16 cellular contexts compared by ENCODE assay signal in the genomic region with DNA sequence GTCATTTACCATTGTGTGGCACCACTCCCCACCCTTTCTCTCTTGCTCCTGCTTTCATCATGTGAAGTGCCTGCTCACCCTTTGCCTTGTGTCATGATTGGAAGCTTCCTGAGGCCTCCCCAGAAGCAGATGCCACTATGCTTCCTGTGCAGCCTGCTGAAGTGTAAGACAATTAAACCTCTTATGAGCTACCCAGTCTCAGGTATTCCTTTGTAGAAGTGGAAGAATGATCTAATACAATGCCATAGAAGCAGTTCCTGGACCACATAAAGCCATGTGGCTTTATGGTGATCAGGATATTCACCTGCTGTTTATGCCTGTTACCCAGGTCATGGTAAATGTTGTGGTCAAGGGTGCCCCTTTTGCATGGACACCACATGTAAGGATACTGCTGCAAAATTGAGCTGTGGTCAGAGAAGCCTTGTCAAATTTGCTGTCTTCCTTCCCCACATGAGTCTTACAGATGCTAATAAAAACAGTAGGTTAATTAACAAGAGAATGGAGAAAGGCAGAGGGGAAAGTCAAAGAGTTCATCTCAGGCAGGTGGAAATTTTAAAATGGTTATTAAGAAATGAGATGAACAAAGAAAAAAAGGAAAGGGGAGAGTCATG.
DNase-seq lines count a peak whose midpoint lies in the region; ATAC-seq and TF ChIP-seq lines count a peak whose summit lies in the region.
"Had no signal": no experiment of that assay in that cellular context is flagged by ENCODE, and none has a peak within 500 bp of the region (broad histone marks: within the 10 kb centered on the region; RNA-seq: fewer than 3 reads in every experiment).

No MANE protein-coding gene starts in this region.

- no peak overlapping the region for H2BK5ac ChIP-seq in mesendoderm (ENCODE audit: low read length)

- CTCF ChIA-PET in WTC11 (lab: Charles Lee): interaction anchor here (0.6 to 1.0 kb wide), 2 partner anchors 64 to 66 kb away, joined by 3 to 4 read pairs; no protein-coding TSS in a partner anchor

- H2AK5ac ChIP-seq in mesendoderm (ENCODE audit: low read length): no peak overlapping the region

- peak; percentile 16 for DNase-seq in H7
- no peak for DNase-seq in WTC11 (ENCODE audit: low spot score)
- peak; percentile 9 for DNase-seq in iPS DF 4.7 (ENCODE audit: extremely low read depth, low spot score)
- DNase-seq in mesendoderm: peak; percentile 12
- DNase-seq in activated T-cell treated with anti-CD3 and anti-CD28 coated beads, Interleukin-2, amount 50 U/mL, for 1 hour: no peak
- DNase-seq: 8988T; CD4-positive, alpha-beta memory T cell; DMS153; DMS79; GDM1 had no signal

- no peak overlapping the region for H3K23ac ChIP-seq in mesendoderm (ENCODE audit: low read length)

- H3K36me3 ChIP-seq in H7 (replicated peaks; ENCODE audit: control insufficient read depth, insufficient read depth, low read length) (no peaks in the 10 kb centered on the region), mesendoderm (ENCODE audit: control insufficient read depth, insufficient read depth, low read length) (no peaks in the 10 kb centered on the region)
- H3K36me3 ChIP-seq: BLaER1 had no signal

- peak overlapping the region; percentile 92 for H3K27ac Mint-ChIP-seq in WTC11
- H3K27ac Mint-ChIP-seq: CD14-positive monocyte; CD4-positive, alpha-beta memory T cell had no signal

- no peak overlapping the region for H3K4me2 ChIP-seq in mesendoderm (ENCODE audit: low read length)
- H3K4me2 ChIP-seq: BLaER1, KMS-11 had no signal

- H3K27me3 Mint-ChIP-seq in WTC11 (ENCODE audit: low read depth): no peaks in the 10 kb centered on the region

- H3K9ac ChIP-seq in mesendoderm (ENCODE audit: low read length): no peak overlapping the region
- H3K9ac ChIP-seq: BLaER1, KMS-11 had no signal

- H3K4ac ChIP-seq in mesendoderm (ENCODE audit: low read depth, low read length): no peak overlapping the region

- H2BK120ac ChIP-seq in mesendoderm (ENCODE audit: low read depth, low read length): no peak overlapping the region

- peaks cover 21% of the 10 kb centered on the region for H3K4me1 Mint-ChIP-seq in WTC11
- H3K4me1 Mint-ChIP-seq: CD14-positive monocyte; CD4-positive, alpha-beta memory T cell had no signal

- H3K36me3 Mint-ChIP-seq in WTC11: peaks cover 5% of the 10 kb centered on the region
- H3K36me3 Mint-ChIP-seq: CD14-positive monocyte; CD4-positive, alpha-beta memory T cell had no signal

- no peak overlapping the region for H4K5ac ChIP-seq in mesendoderm (ENCODE audit: low read length)

- H3K56ac ChIP-seq in mesendoderm (ENCODE audit: low read length): no peak overlapping the region

- H3K27me3 ChIP-seq in H7 (ENCODE audit: control insufficient read depth, insufficient read depth, low read length): no peaks in the 10 kb centered on the region
- H3K27me3 ChIP-seq in mesendoderm (ENCODE audit: insufficient read depth, low read length, poor library complexity): no peaks in the 10 kb centered on the region
- H3K27me3 ChIP-seq: BLaER1 had no signal

- peak; percentile 85 for ATAC-seq in WTC11
- ATAC-seq in HG02981 (IDR thresholded peaks at IDR 0.05; ENCODE audit: unreplicated experiment): no peak
- ATAC-seq in HG03457 (IDR thresholded peaks at IDR 0.05; ENCODE audit: unreplicated experiment): no peak
- ATAC-seq in GM18873 (IDR thresholded peaks at IDR 0.05; ENCODE audit: low FRiP score, unreplicated experiment): no peak

- H3K4me1 ChIP-seq in mesendoderm (ENCODE audit: control insufficient read depth, low read depth, low read length): no peaks in the 10 kb centered on the region
- H3K4me1 ChIP-seq: BLaER1 had no signal

- no peak overlapping the region for H3K18ac ChIP-seq in mesendoderm (ENCODE audit: low read length)

- no peak overlapping the region for H2BK15ac ChIP-seq in mesendoderm (replicated peaks; ENCODE audit: low read depth)

- H3K79me1 ChIP-seq in mesendoderm (ENCODE audit: low read length): no peaks in the 10 kb centered on the region

- no peak for TF ChIP-seq CTCF in WTC11 (IDR thresholded peaks at IDR 0.05)

- H3K27ac ChIP-seq in mesendoderm (ENCODE audit: low read depth, low read length): no peak overlapping the region
- H3K27ac ChIP-seq: BLaER1, KMS-11 had no signal

- peak overlapping the region; percentile 21; the same call in 1 of the 2 replicates for H3K4me3 Mint-ChIP-seq in WTC11
- H3K4me3 Mint-ChIP-seq: CD14-positive monocyte; CD4-positive, alpha-beta memory T cell had no signal

- no peak overlapping the region for H4K8ac ChIP-seq in mesendoderm (ENCODE audit: low read depth, low read length)

- H3K4me3 ChIP-seq in H7 (ENCODE audit: insufficient read depth, low read depth, low read length) (no peak overlapping the region), mesendoderm (ENCODE audit: low read length) (no peak overlapping the region)
- H3K4me3 ChIP-seq: BLaER1 had no signal

- no peaks in the 10 kb centered on the region for H3K79me2 ChIP-seq in mesendoderm (ENCODE audit: control insufficient read depth, insufficient read depth, low read length)

- peaks cover 9% of the 10 kb centered on the region for H3K9me3 Mint-ChIP-seq in WTC11

- POLR2A ChIA-PET in WTC11 (lab: Charles Lee): no interaction called here

TF ChIP-seq in WTC11, 78 proteins besides CTCF, POLR2A, EP300 and RAD21:
- TF ChIP-seq, protein P1, sequence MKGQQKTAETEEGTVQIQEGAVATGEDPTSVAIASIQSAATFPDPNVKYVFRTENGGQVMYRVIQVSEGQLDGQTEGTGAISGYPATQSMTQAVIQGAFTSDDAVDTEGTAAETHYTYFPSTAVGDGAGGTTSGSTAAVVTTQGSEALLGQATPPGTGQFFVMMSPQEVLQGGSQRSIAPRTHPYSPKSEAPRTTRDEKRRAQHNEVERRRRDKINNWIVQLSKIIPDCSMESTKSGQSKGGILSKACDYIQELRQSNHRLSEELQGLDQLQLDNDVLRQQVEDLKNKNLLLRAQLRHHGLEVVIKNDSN (CRISPR knock-in tag; IDR thresholded peaks at IDR 0.05): no peak
- TF ChIP-seq TEAD1 (CRISPR knock-in tag; IDR thresholded peaks at IDR 0.05): peak; percentile 60; the same call in 1 of the 2 replicates
- TF ChIP-seq ZBTB21 (CRISPR knock-in tag; IDR thresholded peaks at IDR 0.05; ENCODE audit: borderline replicate concordance): 0 out of 2 replicates have a peak, but pooled peaks have one; percentile 2

Comparison
In these comparisons a context has a peak if more than half of its experiments do, and no peak if none do; other contexts are left out.
1. DNase-seq: peak in H7 (single experiment), iPS DF 4.7 (single experiment) and mesendoderm (single experiment); none in WTC11 (single experiment) and activated T-cell treated with anti-CD3 and anti-CD28 coated beads, Interleukin-2, amount 50 U/mL, for 1 hour (single experiment).